In genomic region chr6:91164105-91164504, GRCh38 we compare ENCODE assay signal across 29 cellular contexts.
"Had no signal": no experiment of that assay in that cellular context is flagged by ENCODE, and none has a peak within 500 bp of the region (broad histone marks: within the 10 kb centered on the region; RNA-seq: fewer than 3 reads in every experiment).

No MANE protein-coding gene starts in this region.

- H3K9me3 Mint-ChIP-seq: dendritic cell treated with granulocyte-macrophage colony-stimulating factor and Interleukin-4, amounts not matched to agents 40 ng/mL and 50 ng/mL, for 4 days; effector memory CD8-positive, alpha-beta T cell; endodermal cell had no signal

- ATAC-seq: effector memory CD8-positive, alpha-beta T cell; esophagus mucosa; foreskin keratinocyte; gastrocnemius medialis; gastroesophageal sphincter; heart left ventricle; heart right ventricle had no signal

- H3K4me3 ChIP-seq: colonic mucosa, coronary artery, dorsolateral prefrontal cortex, esophagus muscularis mucosa, esophagus squamous epithelium, gastrocnemius medialis, gastroesophageal sphincter, heart left ventricle, heart right ventricle had no signal

- H3K36me3 ChIP-seq: colonic mucosa, esophagus muscularis mucosa, esophagus squamous epithelium, gastrocnemius medialis, gastroesophageal sphincter, heart left ventricle, heart right ventricle had no signal

- DNase-seq: colonic mucosa; cortex of kidney; dermis blood vessel endothelial cell; dorsolateral prefrontal cortex; effector CD4-positive, alpha-beta T cell; effector CD8-positive, alpha-beta T cell; effector memory CD4-positive, alpha-beta T cell; effector memory CD8-positive, alpha-beta T cell; endodermal cell; erythroblast; esophagus squamous epithelium; foreskin fibroblast; foreskin keratinocyte; foreskin melanocyte; gastrocnemius medialis; glutamatergic neuron; head of caudate nucleus; heart left ventricle; heart right ventricle had no signal

- H3K9me3 ChIP-seq: colonic mucosa, esophagus muscularis mucosa, esophagus squamous epithelium, gastrocnemius medialis, gastroesophageal sphincter, heart left ventricle, heart right ventricle had no signal

- H3K4me1 ChIP-seq: colonic mucosa, esophagus muscularis mucosa, esophagus squamous epithelium, foreskin keratinocyte, gastrocnemius medialis, gastroesophageal sphincter, heart left ventricle, heart right ventricle had no signal

- FAIRE-seq: colon, endometrium, endothelial cell of umbilical vein, frontal cortex had no signal

- H3K4me3 Mint-ChIP-seq: dendritic cell treated with granulocyte-macrophage colony-stimulating factor and Interleukin-4, amounts not matched to agents 40 ng/mL and 50 ng/mL, for 4 days; effector memory CD8-positive, alpha-beta T cell; endodermal cell had no signal

- H3K27ac ChIP-seq: colonic mucosa, coronary artery, dorsolateral prefrontal cortex, epithelial cell of prostate, esophagus muscularis mucosa, esophagus squamous epithelium, foreskin keratinocyte, gastrocnemius medialis, gastroesophageal sphincter, heart left ventricle, heart right ventricle had no signal

- H3K27ac Mint-ChIP-seq: dendritic cell treated with granulocyte-macrophage colony-stimulating factor and Interleukin-4, amounts not matched to agents 40 ng/mL and 50 ng/mL, for 4 days; effector memory CD8-positive, alpha-beta T cell; endodermal cell had no signal

- H3K27me3 Mint-ChIP-seq: dendritic cell treated with granulocyte-macrophage colony-stimulating factor and Interleukin-4, amounts not matched to agents 40 ng/mL and 50 ng/mL, for 4 days; effector memory CD8-positive, alpha-beta T cell had no signal

- H3K27me3 ChIP-seq: colonic mucosa, esophagus muscularis mucosa, esophagus squamous epithelium, gastrocnemius medialis had no signal
